Comparison of ENCODE assay signal across 8 cellular contexts in genomic region chr22:23289851-23290724, GRCh38.
DNase-seq lines count a peak whose midpoint lies in the region; ATAC-seq lines count a peak whose summit lies in the region.

No MANE protein-coding gene starts in this region.

- H3K4me1 Mint-ChIP-seq in memory B cell, result no peaks in the 10 kb centered on the region

- H3K4me3 Mint-ChIP-seq in memory B cell, result no peak overlapping the region

- no peaks in the 10 kb centered on the region for H3K9me3 Mint-ChIP-seq in memory B cell

- no peak for ATAC-seq in memory B cell (ENCODE audit: low read depth)
- no peak for ATAC-seq in GM18498 (IDR thresholded peaks at IDR 0.05; ENCODE audit: unreplicated experiment)
- ATAC-seq in GM21825 (IDR thresholded peaks at IDR 0.05; ENCODE audit: unreplicated experiment), result no peak

- H3K27ac Mint-ChIP-seq in memory B cell, result no peak overlapping the region

- H3K36me3 Mint-ChIP-seq in memory B cell, result peaks cover 22% of the 10 kb centered on the region

- DNase-seq in EL (peak; percentile 52), Kasumi-1 (lab: John Stamatoyannopoulos, UW) (peak; percentile 55 to 56), cerebellar nuclear complex (lab: John Stamatoyannopoulos, UW) (peak; percentile 19 to 79), memory B cell (ENCODE audit: low spot score in 2 of 2) (peak; percentile 52 to 57)
- DNase-seq in activated CD4-positive, alpha-beta T cell treated with anti-CD3 and anti-CD28 coated beads for 1 hour, result peak; percentile 24
- peak; percentile 37 for DNase-seq in stimulated activated CD8-positive, alpha-beta memory T cell treated with anti-CD3 and anti-CD28 coated beads, Interleukin-4, amount 100 ng/mL, for 24 hours (ENCODE audit: low read depth)

- H3K27me3 Mint-ChIP-seq in memory B cell, result no peaks in the 10 kb centered on the region
